In genomic region chr1:175633801-175634200, GRCh38 we compare ENCODE assay signal across 34 cellular contexts.
"Had no signal": no experiment of that assay in that cellular context is flagged by ENCODE, and none has a peak within 500 bp of the region (broad histone marks: within the 10 kb centered on the region; RNA-seq: fewer than 3 reads in every experiment).

No MANE protein-coding gene starts in this region.

- H3K9me3 ChIP-seq: MG63 had no signal

- DNase-seq: Karpas-422, Kasumi-1, MG63, MM.1S, NCI-H1048, NCI-H1092, NCI-H1092 treated with DMSO at 0.1 percent for 48 hours, NCI-H1105, NCI-H1105 treated with DMSO at 0.1 percent for 48 hours, NCI-H1417, NCI-H1417 treated with DMSO at 0.1 percent for 48 hours, NCI-H1436, NCI-H1436 treated with DMSO at 0.1 percent for 48 hours, NCI-H146, NCI-H1694, NCI-H1694 treated with DMSO at 0.1 percent for 48 hours, NCI-H187, NCI-H187 treated with DMSO at 0.1 percent for 48 hours, NCI-H1930, NCI-H2029, NCI-H2029 treated with DMSO at 0.1 percent for 48 hours, NCI-H2081, NCI-H2081 treated with DMSO at 0.1 percent for 48 hours, NCI-H2107, NCI-H2171, NCI-H2171 treated with DMSO at 0.1 percent for 48 hours, NCI-H2227 treated with DMSO at 0.1 percent for 48 hours, NCI-H226, NCI-H345, NCI-H446, NCI-H446 treated with DMSO at 0.1 percent for 48 hours, NCI-H510A, NCI-H510A treated with DMSO at 0.1 percent for 48 hours, NCI-H524 had no signal

- H3K36me3 ChIP-seq: MG63 had no signal

- H3K4me3 ChIP-seq: MG63 had no signal
